Comparison of ENCODE assay signal across 34 cellular contexts in the genomic region with DNA sequence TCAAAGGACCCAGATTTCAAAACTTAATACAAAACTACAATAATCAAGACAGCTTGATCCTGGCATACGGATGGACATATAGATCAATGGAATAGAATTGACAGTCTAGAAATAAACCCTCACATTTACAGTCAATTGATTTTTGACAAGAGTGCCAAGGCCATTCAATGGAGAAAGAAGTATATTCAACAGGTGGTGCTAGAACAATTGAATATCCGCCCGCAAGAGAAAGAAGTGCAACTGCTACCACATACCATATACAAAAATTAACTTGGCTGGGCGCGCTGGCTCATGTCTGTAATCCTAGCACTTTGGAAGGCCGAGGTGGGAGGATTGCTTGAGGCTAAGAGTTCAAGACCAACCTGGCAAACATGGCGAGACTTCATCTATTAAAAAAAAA. TPM values are rescaled to one million over a fixed set of nuclear protein-coding genes. Genes with fewer than 3 reads are reported as not detected.
DNase-seq lines count a peak whose midpoint lies in the region; ATAC-seq and TF ChIP-seq lines count a peak whose summit lies in the region.
"Had no signal": no experiment of that assay in that cellular context is flagged by ENCODE, and none has a peak within 500 bp of the region (broad histone marks: within the 10 kb centered on the region; RNA-seq: fewer than 3 reads in every experiment).

No MANE protein-coding gene starts in this region.

- no peaks in the 10 kb centered on the region for H3K36me3 ChIP-seq in HEK293 (ENCODE audit: control insufficient read depth in 2 of 2, insufficient read depth in 1 of 2, low read length in 2 of 2)
- H3K36me3 ChIP-seq: BE2C, BLaER1 had no signal

- H3K4me3 Mint-ChIP-seq in natural killer cell treated with Interleukin-12 subunit alpha and Interleukin-12 subunit beta and Interleukin-15 and Interleukin-18, amount 100 ng/mL, for 72 hours = no peak overlapping the region
- H3K4me3 Mint-ChIP-seq in natural killer cell = no peak overlapping the region
- H3K4me3 Mint-ChIP-seq in dendritic cell treated with granulocyte-macrophage colony-stimulating factor and Interleukin-4, amounts not matched to agents 40 ng/mL and 50 ng/mL, for 4 days = no peak overlapping the region
- H3K4me3 Mint-ChIP-seq: B cell; CD14-positive monocyte; CD4-positive, alpha-beta memory T cell; CD4-positive, alpha-beta T cell; CD4-positive, CD25-positive, alpha-beta regulatory T cell; CD8-positive, alpha-beta memory T cell; CD8-positive, alpha-beta T cell had no signal

- TF ChIP-seq CTCF in natural killer cell (IDR thresholded peaks at IDR 0.05) = no peak
- no peak for TF ChIP-seq CTCF in HEK293 (tag by site-specific recombination; IDR thresholded peaks at IDR 0.05)

- H3K9me3 Mint-ChIP-seq in natural killer cell treated with Interleukin-12 subunit alpha and Interleukin-12 subunit beta and Interleukin-15 and Interleukin-18, amount 100 ng/mL, for 72 hours = no peaks in the 10 kb centered on the region
- H3K9me3 Mint-ChIP-seq in natural killer cell = no peaks in the 10 kb centered on the region
- H3K9me3 Mint-ChIP-seq in dendritic cell treated with granulocyte-macrophage colony-stimulating factor and Interleukin-4, amounts not matched to agents 40 ng/mL and 50 ng/mL, for 4 days = no peaks in the 10 kb centered on the region
- H3K9me3 Mint-ChIP-seq: CD4-positive, alpha-beta memory T cell; CD4-positive, alpha-beta T cell; CD4-positive, CD25-positive, alpha-beta regulatory T cell; CD8-positive, alpha-beta memory T cell; CD8-positive, alpha-beta T cell had no signal

- CTCF ChIA-PET in HEK293 (lab: Yijun Ruan, JAX) = interaction anchor here (0.7 kb wide), 1 partner anchor 61 kb away, joined by 3 read pairs; no protein-coding TSS in a partner anchor

- H3K27ac Mint-ChIP-seq in natural killer cell treated with Interleukin-12 subunit alpha and Interleukin-12 subunit beta and Interleukin-15 and Interleukin-18, amount 100 ng/mL, for 72 hours = peak overlapping the region in 1 of 2 donors; percentile 59
- H3K27ac Mint-ChIP-seq in natural killer cell = no peak overlapping the region
- H3K27ac Mint-ChIP-seq in dendritic cell treated with granulocyte-macrophage colony-stimulating factor and Interleukin-4, amounts not matched to agents 40 ng/mL and 50 ng/mL, for 4 days = peak overlapping the region; percentile 85
- H3K27ac Mint-ChIP-seq: B cell; CD4-positive, alpha-beta memory T cell; CD4-positive, alpha-beta T cell; CD4-positive, CD25-positive, alpha-beta regulatory T cell; CD8-positive, alpha-beta memory T cell; CD8-positive, alpha-beta T cell had no signal

- no peaks in the 10 kb centered on the region for H3K9me3 ChIP-seq in HEK293 (ENCODE audit: control insufficient read depth, insufficient read depth, low read depth, low read length)
- H3K9me3 ChIP-seq: A549; BE2C; BLaER1; BLaER1 treated with 17β-estradiol and CSF1 and Interleukin-3, amounts not matched to agents 10 nM and 100 nM; Caco-2 had no signal

- no peaks in the 10 kb centered on the region for H3K36me3 Mint-ChIP-seq in natural killer cell treated with Interleukin-12 subunit alpha and Interleukin-12 subunit beta and Interleukin-15 and Interleukin-18, amount 100 ng/mL, for 72 hours
- no peaks in the 10 kb centered on the region for H3K36me3 Mint-ChIP-seq in natural killer cell
- H3K36me3 Mint-ChIP-seq in dendritic cell treated with granulocyte-macrophage colony-stimulating factor and Interleukin-4, amounts not matched to agents 40 ng/mL and 50 ng/mL, for 4 days (ENCODE audit: low read depth) = peaks cover 7% of the 10 kb centered on the region
- H3K36me3 Mint-ChIP-seq: CD14-positive monocyte; CD4-positive, alpha-beta memory T cell; CD4-positive, CD25-positive, alpha-beta regulatory T cell; CD8-positive, alpha-beta memory T cell; CD8-positive, alpha-beta T cell had no signal

- H3K27ac ChIP-seq in HEK293 (ENCODE audit: extremely low read depth, low read depth, low read length) = no peak overlapping the region
- H3K27ac ChIP-seq: 22Rv1, A549, BLaER1, C4-2B had no signal

- H3K4me3 ChIP-seq in HEK293 (ENCODE audit: low read depth, low read length) = no peak overlapping the region
- H3K4me3 ChIP-seq: A549; BLaER1; BLaER1 treated with 17β-estradiol and CSF1 and Interleukin-3, amounts not matched to agents 10 nM and 100 nM had no signal

- H3K4me1 Mint-ChIP-seq in natural killer cell treated with Interleukin-12 subunit alpha and Interleukin-12 subunit beta and Interleukin-15 and Interleukin-18, amount 100 ng/mL, for 72 hours (ENCODE audit: low read depth in 2 of 2) = peaks cover 0 to 3% of the 10 kb centered on the region in 2 donors
- no peaks in the 10 kb centered on the region for H3K4me1 Mint-ChIP-seq in natural killer cell
- peaks cover 78% of the 10 kb centered on the region for H3K4me1 Mint-ChIP-seq in dendritic cell treated with granulocyte-macrophage colony-stimulating factor and Interleukin-4, amounts not matched to agents 40 ng/mL and 50 ng/mL, for 4 days (ENCODE audit: low read depth)
- H3K4me1 Mint-ChIP-seq: B cell; CD14-positive monocyte; CD4-positive, alpha-beta memory T cell; CD4-positive, CD25-positive, alpha-beta regulatory T cell; CD8-positive, alpha-beta memory T cell had no signal

- peaks cover 0 to 9% of the 10 kb centered on the region in 2 donors for H3K27me3 Mint-ChIP-seq in natural killer cell treated with Interleukin-12 subunit alpha and Interleukin-12 subunit beta and Interleukin-15 and Interleukin-18, amount 100 ng/mL, for 72 hours
- peaks cover 0 to 3% of the 10 kb centered on the region in 2 donors for H3K27me3 Mint-ChIP-seq in natural killer cell (ENCODE audit: low read depth in 2 of 2)
- peaks cover 21% of the 10 kb centered on the region for H3K27me3 Mint-ChIP-seq in dendritic cell treated with granulocyte-macrophage colony-stimulating factor and Interleukin-4, amounts not matched to agents 40 ng/mL and 50 ng/mL, for 4 days
- H3K27me3 Mint-ChIP-seq: CD4-positive, alpha-beta T cell had no signal

- POLR2A ChIA-PET in HEK293 (lab: Yijun Ruan, JAX) = no interaction called here

- ATAC-seq in natural killer cell treated with Interleukin-12 subunit alpha and Interleukin-12 subunit beta and Interleukin-15 and Interleukin-18, amount 100 ng/mL, for 72 hours = no peak
- ATAC-seq in natural killer cell (no peak), GM18498 (IDR thresholded peaks at IDR 0.05; ENCODE audit: unreplicated experiment) (no peak)
- ATAC-seq: A549; CD8-positive, alpha-beta T cell had no signal

- intact Hi-C loops in natural killer cell (cut with micrococcal nuclease) = no loop called here
- intact Hi-C loops in dendritic cell treated with granulocyte-macrophage colony-stimulating factor and Interleukin-4, amounts not matched to agents 40 ng/mL and 50 ng/mL, for 4 days (cut with micrococcal nuclease) = no loop called here

- DNase-seq in natural killer cell treated with Interleukin-12 subunit alpha and Interleukin-12 subunit beta and Interleukin-15 and Interleukin-18, amount 100 ng/mL, for 72 hours (ENCODE audit: low spot score) = peak; percentile 0
- DNase-seq in natural killer cell = no peak
- no peak for DNase-seq in 8988T
- DNase-seq: ACHN; AML-193; BE2C; C1 segment of cervical spinal cord; Caco-2; Calu3; CD4-positive, alpha-beta memory T cell; CD4-positive, alpha-beta T cell; CD4-positive, CD25-positive, alpha-beta regulatory T cell; CD8-positive, alpha-beta memory T cell; CD8-positive, alpha-beta T cell; COR-L47; DMS 273 treated with DMSO at 0.1 percent for 48 hours; DMS153; DMS53; DMS79; DMS79 treated with DMSO at 0.1 percent for 48 hours; DND-41; EL had no signal

- no peaks in the 10 kb centered on the region for H3K4me1 ChIP-seq in HEK293 (ENCODE audit: control insufficient read depth, insufficient read depth, low read length)
- H3K4me1 ChIP-seq: A549, BE2C, Caco-2 had no signal

TF ChIP-seq in HEK293, 187 proteins besides CTCF, POLR2A, EP300 and RAD21:
- TF ChIP-seq, protein P1, sequence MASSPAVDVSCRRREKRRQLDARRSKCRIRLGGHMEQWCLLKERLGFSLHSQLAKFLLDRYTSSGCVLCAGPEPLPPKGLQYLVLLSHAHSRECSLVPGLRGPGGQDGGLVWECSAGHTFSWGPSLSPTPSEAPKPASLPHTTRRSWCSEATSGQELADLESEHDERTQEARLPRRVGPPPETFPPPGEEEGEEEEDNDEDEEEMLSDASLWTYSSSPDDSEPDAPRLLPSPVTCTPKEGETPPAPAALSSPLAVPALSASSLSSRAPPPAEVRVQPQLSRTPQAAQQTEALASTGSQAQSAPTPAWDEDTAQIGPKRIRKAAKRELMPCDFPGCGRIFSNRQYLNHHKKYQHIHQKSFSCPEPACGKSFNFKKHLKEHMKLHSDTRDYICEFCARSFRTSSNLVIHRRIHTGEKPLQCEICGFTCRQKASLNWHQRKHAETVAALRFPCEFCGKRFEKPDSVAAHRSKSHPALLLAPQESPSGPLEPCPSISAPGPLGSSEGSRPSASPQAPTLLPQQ (tag by site-specific recombination; IDR thresholded peaks at IDR 0.05) = no peak
- TF ChIP-seq SCRT2 (tag by site-specific recombination; IDR thresholded peaks at IDR 0.05) (peak; percentile 88), SCRT1 (tag by site-specific recombination; IDR thresholded peaks at IDR 0.05; ENCODE audit: borderline replicate concordance) (peak; percentile 52; the same call in 1 of the 2 replicates), ZNF629 (tag by site-specific recombination; IDR thresholded peaks at IDR 0.05) (no peak)

RNA-seq across cellular contexts. Expression of a gene that starts 23.2 kb away (rescaled TPM):
- 1 to 10 TPM in 1 of 2 donors, under 1 TPM in 1; 0.90 to 1.1 TPM for total RNA-seq in natural killer cell treated with Interleukin-12 subunit alpha and Interleukin-12 subunit beta and Interleukin-15 and Interleukin-18, amount 100 ng/mL, for 72 hours
- total RNA-seq in natural killer cell = not detected
- total RNA-seq: A673; B cell; Caco-2; CD4-positive, alpha-beta memory T cell; CD4-positive, alpha-beta T cell; CD4-positive, CD25-positive, alpha-beta regulatory T cell; CD8-positive, alpha-beta memory T cell; CD8-positive, alpha-beta T cell; Daoy had no signal

RNA-seq across cellular contexts. Expression of a gene that starts 42.0 kb away (rescaled TPM):
- 10 to 100 TPM; 33.8 to 46.0 TPM for total RNA-seq in natural killer cell treated with Interleukin-12 subunit alpha and Interleukin-12 subunit beta and Interleukin-15 and Interleukin-18, amount 100 ng/mL, for 72 hours
- 10 to 100 TPM; 45.2 to 74.3 (median 61.9) TPM for total RNA-seq in natural killer cell
